In the genomic region with DNA sequence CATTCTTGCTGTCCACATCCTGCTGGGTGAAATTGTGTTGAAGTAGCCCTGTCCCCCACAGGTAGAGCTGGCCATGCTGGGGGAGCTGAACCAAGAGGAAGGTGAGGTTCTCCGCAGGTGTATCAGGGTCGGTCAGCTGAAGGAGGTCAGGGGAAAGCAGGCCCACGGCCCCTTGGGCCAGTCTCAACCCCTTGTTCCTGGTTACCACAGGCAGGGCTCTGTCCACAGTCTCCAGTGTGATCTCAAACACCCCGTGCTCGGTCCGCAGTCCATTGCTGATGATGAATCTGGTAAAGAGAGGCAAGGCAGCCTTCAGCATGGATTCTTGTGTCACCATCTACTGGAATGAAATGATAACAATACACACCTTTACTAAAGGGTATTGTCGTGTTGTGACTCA, we compare ENCODE assay signal across 9 cellular contexts. TPM values are rescaled to one million over a fixed set of nuclear protein-coding genes. Genes with fewer than 3 reads are reported as not detected.
"Had no signal": no experiment of that assay in that cellular context is flagged by ENCODE, and none has a peak within 500 bp of the region (broad histone marks: within the 10 kb centered on the region; RNA-seq: fewer than 3 reads in every experiment).

No MANE protein-coding gene starts in this region.

- ATAC-seq: K562 had no signal

- H3K27ac ChIP-seq: HL-60 had no signal

- H3K4me3 Mint-ChIP-seq: H9 had no signal

- FAIRE-seq: H54, K562 had no signal

- H3K9me3 Mint-ChIP-seq: H9 had no signal

- DNase-seq: GOT3, H9, HCEC 1CT, IMR-90, KG1 had no signal

- H3K27ac Mint-ChIP-seq: H9 had no signal

- H3K4me3 ChIP-seq: K562 had no signal

- H3K4me1 Mint-ChIP-seq: H9 had no signal

RNA-seq across cellular contexts. Expression of a gene that starts 53.4 kb away (rescaled TPM):
- total RNA-seq: HT1080, IMR-90, K562 had no signal
- polyA plus RNA-seq: IMR-90, K562 had no signal
